20 cellular contexts compared by ENCODE assay signal in the genomic region with DNA sequence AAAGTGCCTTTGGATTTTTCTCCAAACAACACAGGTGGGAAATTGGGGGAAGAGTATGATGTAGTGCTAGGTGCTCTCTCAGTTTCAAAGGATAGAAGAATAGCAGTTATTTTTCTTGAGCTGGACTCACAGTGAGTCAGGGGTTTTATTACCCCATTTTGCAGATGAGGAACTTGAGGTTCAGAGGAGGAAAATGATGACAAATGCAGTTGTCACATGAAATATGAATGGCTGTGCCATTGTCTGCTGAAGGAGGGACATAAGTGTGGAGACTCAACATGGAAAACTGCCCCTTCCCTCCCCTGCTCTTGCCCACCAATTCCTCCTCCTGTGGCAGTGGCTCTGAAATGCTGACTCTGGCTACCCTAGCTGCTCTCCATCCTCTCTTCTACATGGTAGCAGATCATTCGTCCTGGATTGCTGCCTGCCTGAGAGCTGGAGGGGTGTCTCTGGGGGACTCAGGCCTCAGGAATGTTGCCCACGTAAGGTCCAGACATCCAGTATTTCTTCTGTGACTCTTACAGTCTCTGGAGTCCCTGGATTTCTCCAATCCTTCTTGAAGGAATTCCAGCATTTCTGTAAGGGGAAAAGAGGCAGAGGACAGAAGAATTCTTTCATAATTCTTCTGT. TPM values are rescaled to one million over a fixed set of nuclear protein-coding genes. Genes with fewer than 3 reads are reported as not detected.
DNase-seq lines count a peak whose midpoint lies in the region; FAIRE-seq and TF ChIP-seq lines count a peak whose summit lies in the region.
"Had no signal": no experiment of that assay in that cellular context is flagged by ENCODE, and none has a peak within 500 bp of the region (broad histone marks: within the 10 kb centered on the region; RNA-seq: fewer than 3 reads in every experiment).

No MANE protein-coding gene starts in this region.

- CTCF ChIA-PET in activated CD4-positive, alpha-beta memory T cell treated with anti-CD3 and anti-CD28 coated beads for 36 hours (lab: Charles Lee) = interaction anchor here (0.9 to 1.5 kb wide), 4 partner anchors 10 to 124 kb away, joined by 3 to 5 read pairs (median 4); no protein-coding TSS in a partner anchor
- CTCF ChIA-PET in OCI-LY7 (lab: Charles Lee; ENCODE audit: unreplicated experiment) = no interaction called here

- H3K79me2 ChIP-seq in OCI-LY7 (ENCODE audit: insufficient read depth, low read depth, low read length) = no peaks in the 10 kb centered on the region

- H3K4me1 ChIP-seq in mesodermal cell (ENCODE audit: control insufficient read depth, insufficient read depth, low read length, poor library complexity, severe bottlenecking) (peaks cover 18% of the 10 kb centered on the region), HAP-1 (no peaks in the 10 kb centered on the region), OCI-LY7 (ENCODE audit: insufficient read depth, low read length, poor library complexity, severe bottlenecking) (peaks cover 34% of the 10 kb centered on the region)

- POLR2A ChIA-PET in activated CD4-positive, alpha-beta memory T cell treated with anti-CD3 and anti-CD28 coated beads for 36 hours (lab: Charles Lee) = no interaction called here
- POLR2A ChIA-PET in OCI-LY7 (lab: Charles Lee) = interaction anchor here (0.7 kb wide), 1 partner anchor 26 kb away, joined by 3 read pairs; no protein-coding TSS in a partner anchor

- in situ Hi-C loops in HAP-1 (cut with MboI; ENCODE audit: low sequenced_read_pairs) = no loop called here

- H3K27ac Mint-ChIP-seq in activated CD4-positive, alpha-beta memory T cell treated with anti-CD3 and anti-CD28 coated beads for 36 hours = no peak overlapping the region
- H3K27ac Mint-ChIP-seq: activated naive CD8-positive, alpha-beta T cell treated with anti-CD3 and anti-CD28 coated beads, Interleukin-2, amount 10 ng/mL, durations not matched to agents 7 days and 5 days; CD4-positive, CD25-positive, alpha-beta regulatory T cell had no signal

- no peak overlapping the region for H3K4me3 Mint-ChIP-seq in activated CD4-positive, alpha-beta memory T cell treated with anti-CD3 and anti-CD28 coated beads for 36 hours
- H3K4me3 Mint-ChIP-seq: activated naive CD8-positive, alpha-beta T cell treated with anti-CD3 and anti-CD28 coated beads, Interleukin-2, amount 10 ng/mL, durations not matched to agents 7 days and 5 days; CD4-positive, CD25-positive, alpha-beta regulatory T cell had no signal

- no peak for FAIRE-seq in bronchial epithelial cell (lab: Jason Lieb, UNC)
- FAIRE-seq: frontal cortex, keratinocyte had no signal

- no peak overlapping the region for H3K4me3 ChIP-seq in bronchial epithelial cell (ENCODE audit: low read depth, low read length)
- no peak overlapping the region for H3K4me3 ChIP-seq in mesodermal cell (ENCODE audit: extremely low read depth, insufficient read depth, low read length, poor library complexity, severe bottlenecking)
- H3K4me3 ChIP-seq in HAP-1 = no peak overlapping the region
- H3K4me3 ChIP-seq in OCI-LY7 (ENCODE audit: low read depth, low read length, poor library complexity, severe bottlenecking) = no peak overlapping the region
- H3K4me3 ChIP-seq: coronary artery, SK-N-MC had no signal

- H3K36me3 Mint-ChIP-seq in activated CD4-positive, alpha-beta memory T cell treated with anti-CD3 and anti-CD28 coated beads for 36 hours = no peaks in the 10 kb centered on the region
- H3K36me3 Mint-ChIP-seq: activated naive CD8-positive, alpha-beta T cell treated with anti-CD3 and anti-CD28 coated beads, Interleukin-2, amount 10 ng/mL, durations not matched to agents 7 days and 5 days; CD4-positive, CD25-positive, alpha-beta regulatory T cell had no signal

- 57% methylated on average over 1 of the region's 2 CpGs; no CpG with 5 or more reads in 1 of the 2 experiments for WGBS in mesodermal cell (ENCODE audit: insufficient coverage in 2 of 2), 2 experiments

- peaks cover 3% of the 10 kb centered on the region for H3K27me3 Mint-ChIP-seq in activated CD4-positive, alpha-beta memory T cell treated with anti-CD3 and anti-CD28 coated beads for 36 hours

- no peak overlapping the region for H3K4me2 ChIP-seq in OCI-LY7 (ENCODE audit: low read length)

- H3K9me2 ChIP-seq in OCI-LY7 (ENCODE audit: insufficient read depth, low read length) = no peaks in the 10 kb centered on the region

- peak; percentile 56 for DNase-seq in CD1c-positive myeloid dendritic cell (ENCODE audit: extremely low spot score)
- DNase-seq in LHCN-M2 (ENCODE audit: low read depth) = peak; percentile 45
- DNase-seq in bronchial epithelial cell (ENCODE audit: low read depth) = peak; percentile 23
- no peak for DNase-seq in HAP-1 (ENCODE audit: low spot score in 2 of 2)
- DNase-seq in activated T-cell treated with anti-CD3 and anti-CD28 coated beads, Interleukin-2, amount 50 U/mL, for 48 hours = no peak
- DNase-seq in activated CD4-positive, alpha-beta memory T cell treated with anti-CD3 and anti-CD28 coated beads for 36 hours = no peak
- DNase-seq in OCI-LY7 (ENCODE audit: low spot score) = no peak
- DNase-seq: activated CD8-positive, alpha-beta memory T cell treated with anti-CD3 and anti-CD28 coated beads, Interleukin-2, amount 50 U/mL, for 4 hours; activated naive CD8-positive, alpha-beta T cell treated with anti-CD3 and anti-CD28 coated beads, Interleukin-2, amount 10 ng/mL, durations not matched to agents 7 days and 5 days; CD4-positive, CD25-positive, alpha-beta regulatory T cell; GF-D8; KG1; NCI-H1930; stimulated activated naive CD8-positive, alpha-beta T cell treated with anti-CD3 and anti-CD28 coated beads, Interleukin-15, Interleukin-2, amounts not matched to agents 100 U/mL and 50 U/mL, for 24 hours had no signal

- no peaks in the 10 kb centered on the region for H3K9me3 ChIP-seq in mesodermal cell (ENCODE audit: control insufficient read depth, low read length)
- H3K9me3 ChIP-seq in HAP-1 = no peaks in the 10 kb centered on the region
- no peaks in the 10 kb centered on the region for H3K9me3 ChIP-seq in OCI-LY7 (ENCODE audit: low read length)

- no TSS peak for BruUV-seq in OCI-LY7 (replicated peaks; lab: Mats Ljungman, UMichigan)

- H3K36me3 ChIP-seq in bronchial epithelial cell (ENCODE audit: control insufficient read depth, insufficient read depth, low read length) = no peaks in the 10 kb centered on the region
- no peaks in the 10 kb centered on the region for H3K36me3 ChIP-seq in mesodermal cell (ENCODE audit: control insufficient read depth, insufficient read depth, low read length)
- no peaks in the 10 kb centered on the region for H3K36me3 ChIP-seq in HAP-1 (replicated peaks)
- no peaks in the 10 kb centered on the region for H3K36me3 ChIP-seq in OCI-LY7 (ENCODE audit: insufficient read depth, low read length)

- H3K9me3 Mint-ChIP-seq in activated CD4-positive, alpha-beta memory T cell treated with anti-CD3 and anti-CD28 coated beads for 36 hours = no peaks in the 10 kb centered on the region
- H3K9me3 Mint-ChIP-seq: activated naive CD8-positive, alpha-beta T cell treated with anti-CD3 and anti-CD28 coated beads, Interleukin-2, amount 10 ng/mL, durations not matched to agents 7 days and 5 days; CD4-positive, CD25-positive, alpha-beta regulatory T cell had no signal

- no peaks in the 10 kb centered on the region for H4K20me1 ChIP-seq in OCI-LY7 (ENCODE audit: insufficient read depth, low read length)

- H3K27me3 ChIP-seq in bronchial epithelial cell (ENCODE audit: control insufficient read depth, insufficient read depth, low read length) (no peaks in the 10 kb centered on the region), HAP-1 (ENCODE audit: low read depth) (0 out of 2 replicates have a peak, but pooled peaks cover 2% of the 10 kb centered on the region)

- TF ChIP-seq CTCF in bronchial epithelial cell (IDR thresholded peaks at IDR 0.05; ENCODE audit: insufficient read depth, low read length, severe bottlenecking) = no peak
- TF ChIP-seq CTCF in OCI-LY7 (conservative IDR thresholded peaks at IDR 0.05; ENCODE audit: low read length) = no peak

- H2AFZ ChIP-seq in OCI-LY7 (ENCODE audit: low read length) = no peak overlapping the region

- H3K4me1 Mint-ChIP-seq in activated CD4-positive, alpha-beta memory T cell treated with anti-CD3 and anti-CD28 coated beads for 36 hours (ENCODE audit: low read depth) = no peaks in the 10 kb centered on the region
- H3K4me1 Mint-ChIP-seq: activated naive CD8-positive, alpha-beta T cell treated with anti-CD3 and anti-CD28 coated beads, Interleukin-2, amount 10 ng/mL, durations not matched to agents 7 days and 5 days; CD4-positive, CD25-positive, alpha-beta regulatory T cell had no signal

- intact Hi-C loops in activated CD4-positive, alpha-beta memory T cell treated with anti-CD3 and anti-CD28 coated beads for 36 hours (cut with micrococcal nuclease) = no loop called here
- intact Hi-C loops in OCI-LY7 (cut with micrococcal nuclease; ENCODE audit: unreplicated experiment) = no loop called here

- H3K27ac ChIP-seq in mesodermal cell (ENCODE audit: low read depth, low read length, severe bottlenecking) = peak overlapping the region; percentile 57
- no peak overlapping the region for H3K27ac ChIP-seq in OCI-LY7 (ENCODE audit: low read depth, low read length, poor library complexity, severe bottlenecking)
- H3K27ac ChIP-seq: coronary artery, SK-N-MC, VCaP had no signal

RNA-seq across cellular contexts. Expression of a gene that starts 37.6 kb away (rescaled TPM):
- 12.1 and 12.8 TPM in 2 replicates for total RNA-seq in LHCN-M2 (2014; rRNA removed)
- 24.4 TPM for polyA plus RNA-seq in LHCN-M2 (2012)
- total RNA-seq in bronchial epithelial cell = 2.1 and 2.7 TPM in 2 replicates
- polyA plus RNA-seq in mesodermal cell (2013, experiment 1 of 2) = 45.7 TPM
- polyA plus RNA-seq in mesodermal cell (2013, experiment 2 of 2) = 37.1 TPM
- under 1 TPM; 0.36 to 0.88 TPM for total RNA-seq in activated CD4-positive, alpha-beta memory T cell treated with anti-CD3 and anti-CD28 coated beads for 36 hours
- total RNA-seq in OCI-LY7 (2014; rRNA removed; shearing (Covaris generic)) = 0.26 and 0.54 TPM in 2 replicates
- total RNA-seq in OCI-LY7 (2022) = 1.4 and 1.6 TPM in 2 replicates
- polyA plus RNA-seq: CD4-positive, CD25-positive, alpha-beta regulatory T cell had no signal

Comparison
In these comparisons a context has a peak if more than half of its experiments do, and no peak if none do; other contexts are left out.
1. DNase-seq: peak in CD1c-positive myeloid dendritic cell (single experiment), LHCN-M2 (single experiment) and bronchial epithelial cell (single experiment); none in HAP-1 (0 of 2), activated T-cell treated with anti-CD3 and anti-CD28 coated beads, Interleukin-2, amount 50 U/mL, for 48 hours (0 of 2), activated CD4-positive, alpha-beta memory T cell treated with anti-CD3 and anti-CD28 coated beads for 36 hours (single experiment) and OCI-LY7 (single experiment).